Comparison of ENCODE assay signal across 14 cellular contexts in the genomic region with DNA sequence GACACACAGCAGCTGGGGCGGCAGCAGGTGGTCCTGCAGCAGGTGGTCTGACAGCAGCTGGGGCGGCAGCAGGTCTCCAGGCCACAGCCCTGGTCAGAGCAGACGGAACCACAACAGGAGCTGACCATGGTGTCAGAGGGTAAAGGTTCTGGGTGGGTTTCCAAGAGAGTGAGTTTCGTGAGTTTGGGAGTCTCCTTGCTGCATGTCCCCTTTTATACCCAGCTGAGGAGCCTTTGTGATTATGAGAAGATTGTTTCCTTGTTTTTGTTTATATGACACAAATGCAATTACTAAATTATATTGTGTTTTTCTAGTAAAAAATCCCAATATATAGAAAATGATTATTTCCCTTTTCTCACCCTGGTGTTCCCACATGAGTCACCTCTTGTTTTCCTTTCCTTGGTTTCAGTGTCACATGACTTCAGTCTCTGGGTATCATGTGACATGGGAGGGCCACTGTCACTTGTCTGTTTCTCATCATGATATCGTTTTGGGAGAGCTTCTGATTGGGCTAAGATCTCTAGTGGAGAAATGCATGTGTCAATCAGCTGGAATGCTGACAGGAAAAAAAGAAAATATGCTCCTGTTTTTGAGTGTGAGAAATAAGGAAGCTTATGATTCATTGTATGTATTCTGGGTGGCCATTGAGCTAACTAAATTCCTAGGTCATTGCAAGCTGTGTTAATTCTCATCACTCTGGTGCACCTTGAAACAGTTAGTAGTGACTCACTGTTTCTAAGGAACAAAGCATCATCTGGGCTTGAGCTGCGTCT. TPM values are rescaled to one million over a fixed set of nuclear protein-coding genes. Genes with fewer than 3 reads are reported as not detected.
DNase-seq lines count a peak whose midpoint lies in the region; ATAC-seq and TF ChIP-seq lines count a peak whose summit lies in the region.
"Had no signal": no experiment of that assay in that cellular context is flagged by ENCODE, and none has a peak within 500 bp of the region (broad histone marks: within the 10 kb centered on the region; RNA-seq: fewer than 3 reads in every experiment).

A gene (minus strand): TSS at position 185 of the 773 bp plus-strand sequence. CDS start 57 bp downstream, at position 128.

- 83 to 92% (median 86%) methylated on average over 6 of the region's 6 CpGs for WGBS in spleen, 5 donors

- H3K4me1 Mint-ChIP-seq in stimulated activated memory B cell treated with anti-CD40 and anti-IgM and Interleukin-4, amounts not matched to agents 10 μg/mL and 1 μg/mL and 100 μg/mL, for 72 hours, result no peaks in the 10 kb centered on the region

- H3K9me3 Mint-ChIP-seq in stimulated activated memory B cell treated with anti-CD40 and anti-IgM and Interleukin-4, amounts not matched to agents 10 μg/mL and 1 μg/mL and 100 μg/mL, for 72 hours, result peaks cover 33% of the 10 kb centered on the region

- no peak for TF ChIP-seq POLR2A in spleen (IDR thresholded peaks at IDR 0.05)

- peak; percentile 86 for ATAC-seq in esophagus mucosa
- ATAC-seq in stimulated activated memory B cell treated with anti-CD40 and anti-IgM and Interleukin-4, amounts not matched to agents 10 μg/mL and 1 μg/mL and 100 μg/mL, for 72 hours, result no peak
- ATAC-seq in left lung, result no peak

- H3K27ac ChIP-seq in spleen (no peak within 1 kb of the TSS), left lung (no peak within 1 kb of the TSS)
- H3K27ac ChIP-seq: prostate gland had no signal

- no peak for TF ChIP-seq CTCF in retinal pigment epithelial cell (conservative IDR thresholded peaks at IDR 0.05; ENCODE audit: low read depth, low read length)
- TF ChIP-seq CTCF in spleen (IDR thresholded peaks at IDR 0.05 in 8 of 11, conservative IDR thresholded peaks at IDR 0.05 in 3 of 11), result no peak
- TF ChIP-seq CTCF in left lung (IDR thresholded peaks at IDR 0.05), result no peak

- H3K27me3 ChIP-seq in spleen (replicated peaks in 1 of 7) (peaks cover 0 to 7% (median 0%) of the 10 kb centered on the region in 7 donors), left lung (no peaks in the 10 kb centered on the region)

- no peak within 1 kb of the TSS for H3K27ac Mint-ChIP-seq in stimulated activated memory B cell treated with anti-CD40 and anti-IgM and Interleukin-4, amounts not matched to agents 10 μg/mL and 1 μg/mL and 100 μg/mL, for 72 hours

- no peak within 1 kb of the TSS for H3K4me3 Mint-ChIP-seq in stimulated activated memory B cell treated with anti-CD40 and anti-IgM and Interleukin-4, amounts not matched to agents 10 μg/mL and 1 μg/mL and 100 μg/mL, for 72 hours

- intact Hi-C loops in spleen (cut with DNase I; ENCODE audit: low total_unique reads) (no loop called here), left lung (cut with DNase I) (no loop called here)

- DNase-seq in GM04503 (ENCODE audit: low read depth), result peak; percentile 74
- DNase-seq in RKO (ENCODE audit: low spot score), result peak; percentile 89
- DNase-seq in retinal pigment epithelial cell (ENCODE audit: low read depth), result peak; percentile 73
- no peak for DNase-seq in spleen
- no peak for DNase-seq in NCI-H2196 (lab: John Stamatoyannopoulos, UW; ENCODE audit: unreplicated experiment)
- DNase-seq in left lung, result no peak
- DNase-seq: activated CD8-positive, alpha-beta memory T cell treated with anti-CD3 and anti-CD28 coated beads, Interleukin-2, amount 50 U/mL, for 48 hours; hippocampal formation; midbrain; NCI-H345 had no signal

- H3K9me3 ChIP-seq in spleen (peaks cover 0 to 49% (median 35%) of the 10 kb centered on the region in 8 donors), left lung (peaks cover 0 to 23% of the 10 kb centered on the region in 2 donors)
- H3K9me3 ChIP-seq: prostate gland had no signal

- H3K36me3 ChIP-seq in spleen, result no peaks in the 10 kb centered on the region
- H3K36me3 ChIP-seq in left lung, result no peaks in the 10 kb centered on the region
- H3K36me3 ChIP-seq: prostate gland had no signal

- H3K4me1 ChIP-seq in spleen (no peaks in the 10 kb centered on the region), left lung (no peaks in the 10 kb centered on the region)
- H3K4me1 ChIP-seq: prostate gland had no signal

- peaks cover 22% of the 10 kb centered on the region for H3K36me3 Mint-ChIP-seq in stimulated activated memory B cell treated with anti-CD40 and anti-IgM and Interleukin-4, amounts not matched to agents 10 μg/mL and 1 μg/mL and 100 μg/mL, for 72 hours

- H3K4me3 ChIP-seq in retinal pigment epithelial cell (ENCODE audit: low read length) (no peak within 1 kb of the TSS), spleen (no peak within 1 kb of the TSS), left lung (no peak within 1 kb of the TSS)
- H3K4me3 ChIP-seq: prostate gland had no signal

- peaks cover 25% of the 10 kb centered on the region for H3K27me3 Mint-ChIP-seq in stimulated activated memory B cell treated with anti-CD40 and anti-IgM and Interleukin-4, amounts not matched to agents 10 μg/mL and 1 μg/mL and 100 μg/mL, for 72 hours

RNA-seq across cellular contexts. Expression of the gene that starts here (rescaled TPM):
- not detected for total RNA-seq in esophagus mucosa
- total RNA-seq in spleen, result not detected
- polyA plus RNA-seq in spleen, result not detected
- total RNA-seq in left lung, result not detected
- total RNA-seq: prostate gland had no signal
- polyA plus RNA-seq: adipose tissue had no signal

Comparison
In these comparisons a context has a peak if more than half of its experiments do, and no peak if none do; other contexts are left out.
1. Peak in ATAC-seq in esophagus mucosa; RNA of the gene not detected or under 1 TPM.
2. DNase-seq: peak in GM04503 (single experiment), RKO (single experiment) and retinal pigment epithelial cell (single experiment); none in spleen (single experiment), NCI-H2196 (single experiment) and left lung (0 of 2).